In the genomic region with DNA sequence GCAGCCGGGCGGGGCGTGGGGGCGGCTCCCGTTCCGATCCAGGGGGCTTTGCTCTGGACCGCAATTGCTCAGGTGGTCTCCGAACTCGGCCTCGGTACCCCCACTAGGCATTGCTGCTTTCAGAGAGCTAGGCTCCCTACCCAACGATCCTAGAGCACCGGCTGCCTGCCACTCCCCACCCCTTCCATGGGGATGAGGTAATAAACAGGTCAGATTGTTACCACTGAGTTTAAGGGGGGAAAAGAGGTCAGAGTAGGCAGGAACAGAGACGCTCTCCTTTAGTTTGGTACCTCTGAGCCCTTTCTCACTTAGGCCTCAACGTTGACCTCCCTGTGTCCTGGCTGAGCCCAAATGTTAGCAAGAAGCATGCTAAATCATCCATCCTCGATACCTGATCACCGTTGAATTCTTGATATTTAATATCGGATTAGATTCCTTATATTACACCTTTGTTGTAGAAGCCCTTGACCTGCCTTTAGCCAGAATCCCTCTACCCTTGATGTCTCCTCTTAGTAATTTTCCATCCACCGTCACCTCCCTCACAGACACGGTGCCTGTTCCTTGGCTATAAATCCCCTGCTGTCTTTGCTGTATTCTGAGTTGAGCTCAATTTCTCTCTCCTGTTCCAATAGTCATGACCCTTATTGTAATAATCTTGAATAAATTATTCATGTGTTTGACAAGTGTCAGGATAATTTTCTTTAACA, we compare ENCODE assay signal across 8 cellular contexts. TPM values are rescaled to one million over a fixed set of nuclear protein-coding genes. Genes with fewer than 3 reads are reported as not detected.
DNase-seq lines count a peak whose midpoint lies in the region; ATAC-seq and TF ChIP-seq lines count a peak whose summit lies in the region.

No MANE protein-coding gene starts in this region.

- ATAC-seq in GM21723 (IDR thresholded peaks at IDR 0.05; ENCODE audit: unreplicated experiment) = peak; percentile 12

- H3K36me3 ChIP-seq in mesodermal cell (ENCODE audit: control insufficient read depth, insufficient read depth, low read length) (no peaks in the 10 kb centered on the region), vagina (peaks cover 0 to 3% of the 10 kb centered on the region in 2 donors)

- H3K27me3 ChIP-seq in vagina = no peaks in the 10 kb centered on the region

- H3K27ac ChIP-seq in cingulate gyrus (ENCODE audit: low read depth, low read length) = peak overlapping the region; percentile 98
- H3K27ac ChIP-seq in mesodermal cell (ENCODE audit: low read depth, low read length, severe bottlenecking) = peak overlapping the region; percentile 83
- H3K27ac ChIP-seq in vagina = peak overlapping the region; percentile 95

- no peak for TF ChIP-seq CTCF in vagina (IDR thresholded peaks at IDR 0.05)

- WGBS in mesodermal cell (ENCODE audit: insufficient coverage in 2 of 2), 2 experiments = 4 to 28% methylated on average over 9 to 11 of the region's 19 CpGs

- peak overlapping the region; percentile 75 for H3K4me3 ChIP-seq in mesodermal cell (ENCODE audit: extremely low read depth, insufficient read depth, low read length, poor library complexity, severe bottlenecking)
- peak overlapping the region; percentile 72 to 94 for H3K4me3 ChIP-seq in vagina

- H3K9me3 ChIP-seq in mesodermal cell (ENCODE audit: control insufficient read depth, low read length) (no peaks in the 10 kb centered on the region), vagina (no peaks in the 10 kb centered on the region)

- DNase-seq in DMS53 treated with DMSO at 0.1 percent for 48 hours (lab: John Stamatoyannopoulos, UW; ENCODE audit: unreplicated experiment) = peak; percentile 56
- DNase-seq in NCI-H748 (lab: John Stamatoyannopoulos, UW; ENCODE audit: unreplicated experiment) = peak; percentile 81
- DNase-seq in vagina (ENCODE audit: extremely low spot score in 2 of 2) = peak in 1 of 2 donors; percentile 94
- DNase-seq in dermis blood vessel endothelial cell = no peak
- DNase-seq in NCI-H446 (lab: John Stamatoyannopoulos, UW) = no peak

- TF ChIP-seq POLR2A in vagina (IDR thresholded peaks at IDR 0.05) = no peak

- peaks cover 12% of the 10 kb centered on the region for H3K4me1 ChIP-seq in mesodermal cell (ENCODE audit: control insufficient read depth, insufficient read depth, low read length, poor library complexity, severe bottlenecking)
- peaks cover 34% of the 10 kb centered on the region for H3K4me1 ChIP-seq in vagina

- intact Hi-C loops in vagina (cut with DNase I) = loop anchor here (2.0 kb wide), 1 partner anchor 65 kb away; no protein-coding TSS in a partner anchor

RNA-seq across cellular contexts. Expression of a gene that starts 0.6 kb away (rescaled TPM):
- polyA plus RNA-seq in mesodermal cell (2013, experiment 1 of 2) = 28.9 TPM
- polyA plus RNA-seq in mesodermal cell (2013, experiment 2 of 2) = 25.6 TPM
- total RNA-seq in vagina = 283 TPM
- total RNA-seq in dermis blood vessel endothelial cell = 124 and 293 TPM in 2 replicates

Comparison
In these comparisons a context has a peak if more than half of its experiments do, and no peak if none do; other contexts are left out.
1. DNase-seq: peak in DMS53 treated with DMSO at 0.1 percent for 48 hours (single experiment) and NCI-H748 (single experiment); none in dermis blood vessel endothelial cell (single experiment) and NCI-H446 (0 of 2).
2. Peak in every context shown above with its lines, with median percentiles within 50 percentile points of each other: H3K27ac ChIP-seq.